Comparison of ENCODE assay signal across 12 cellular contexts in genomic region chr10:127889605-127890195, GRCh38. TPM values are rescaled to one million over a fixed set of nuclear protein-coding genes. Genes with fewer than 3 reads are reported as not detected.
DNase-seq lines count a peak whose midpoint lies in the region; ATAC-seq and TF ChIP-seq lines count a peak whose summit lies in the region.
"Had no signal": no experiment of that assay in that cellular context is flagged by ENCODE, and none has a peak within 500 bp of the region (broad histone marks: within the 10 kb centered on the region; RNA-seq: fewer than 3 reads in every experiment).

No MANE protein-coding gene starts in this region.

- H3K9me3 Mint-ChIP-seq in CD4-positive, alpha-beta T cell = no peaks in the 10 kb centered on the region
- H3K9me3 Mint-ChIP-seq: activated naive CD4-positive, alpha-beta T cell treated with anti-CD3 and anti-CD28 coated beads, Interleukin-2, amount 50 U/mL, for 72 hours had no signal

- peak; percentile 29 for DNase-seq in Daoy (ENCODE audit: low read depth)
- DNase-seq in RWPE2 (ENCODE audit: low spot score) = no peak
- DNase-seq in fibroblast of villous mesenchyme (ENCODE audit: low read depth) = peak; percentile 79
- DNase-seq in psoas muscle = no peak
- no peak for DNase-seq in stimulated activated CD4-positive, alpha-beta T cell treated with anti-CD3 and anti-CD28 coated beads, Interleukin-2, amount 100 ng/mL, for 24 hours
- no peak for DNase-seq in CD4-positive, alpha-beta T cell
- DNase-seq in NCI-H446 (lab: John Stamatoyannopoulos, UW) = no peak
- DNase-seq: KBM-7, retina, SJCRH30 had no signal

- H3K27ac Mint-ChIP-seq in CD4-positive, alpha-beta T cell = no peak overlapping the region
- H3K27ac Mint-ChIP-seq: activated naive CD4-positive, alpha-beta T cell treated with anti-CD3 and anti-CD28 coated beads, Interleukin-2, amount 50 U/mL, for 72 hours had no signal

- no peaks in the 10 kb centered on the region for H3K4me1 Mint-ChIP-seq in CD4-positive, alpha-beta T cell (ENCODE audit: low read depth)

- H3K4me3 ChIP-seq in RWPE2 (ENCODE audit: severe bottlenecking) (no peak overlapping the region), fibroblast of villous mesenchyme (ENCODE audit: low read depth, low read length) (no peak overlapping the region), psoas muscle (no peak overlapping the region)
- H3K4me3 ChIP-seq: SJCRH30 had no signal

- H3K36me3 Mint-ChIP-seq in CD4-positive, alpha-beta T cell (ENCODE audit: low read depth) = no peaks in the 10 kb centered on the region
- H3K36me3 Mint-ChIP-seq: activated naive CD4-positive, alpha-beta T cell treated with anti-CD3 and anti-CD28 coated beads, Interleukin-2, amount 50 U/mL, for 72 hours had no signal

- POLR2A ChIA-PET in CD4-positive, alpha-beta T cell (lab: Charles Lee) = no interaction called here

- no peaks in the 10 kb centered on the region for H3K9me3 ChIP-seq in RWPE2 (ENCODE audit: severe bottlenecking)
- no peaks in the 10 kb centered on the region for H3K9me3 ChIP-seq in psoas muscle
- H3K9me3 ChIP-seq in CD4-positive, alpha-beta T cell (ENCODE audit: control insufficient read depth, low read length) = no peaks in the 10 kb centered on the region
- H3K9me3 ChIP-seq: SJCRH30 had no signal

- H3K27ac ChIP-seq in RWPE2 (ENCODE audit: poor library complexity, severe bottlenecking) = peak overlapping the region; percentile 9
- H3K27ac ChIP-seq in psoas muscle = peak overlapping the region; percentile 9
- H3K27ac ChIP-seq in CD4-positive, alpha-beta T cell (ENCODE audit: low read depth, low read length) = no peak overlapping the region
- H3K27ac ChIP-seq: SJCRH30 had no signal

- 21 to 43% (median 30%) methylated on average over 4 of the region's 4 CpGs for WGBS in psoas muscle, 3 donors

- no peak for TF ChIP-seq CTCF in RWPE2 (IDR thresholded peaks at IDR 0.05; ENCODE audit: poor library complexity, severe bottlenecking)
- TF ChIP-seq CTCF in fibroblast of villous mesenchyme (IDR thresholded peaks at IDR 0.05; ENCODE audit: insufficient read depth, low read depth, low read length) = no peak
- TF ChIP-seq CTCF in psoas muscle (IDR thresholded peaks at IDR 0.05) = no peak
- no peak for TF ChIP-seq CTCF in CD4-positive, alpha-beta T cell (IDR thresholded peaks at IDR 0.05)

- H3K27me3 Mint-ChIP-seq in CD4-positive, alpha-beta T cell = peaks cover 4% of the 10 kb centered on the region

- no peaks in the 10 kb centered on the region for H3K36me3 ChIP-seq in RWPE2 (ENCODE audit: low read depth)
- H3K36me3 ChIP-seq in psoas muscle (ENCODE audit: insufficient read depth in 1 of 2, low read depth in 1 of 2) = no peaks in the 10 kb centered on the region
- H3K36me3 ChIP-seq: SJCRH30 had no signal

- intact Hi-C loops in psoas muscle (cut with DNase I) = no loop called here
- intact Hi-C loops in CD4-positive, alpha-beta T cell (cut with DNase I, micrococcal nuclease) = no loop called here

- CTCF ChIA-PET in CD4-positive, alpha-beta T cell (lab: Charles Lee) = no interaction called here

- no peaks in the 10 kb centered on the region for H3K27me3 ChIP-seq in RWPE2 (ENCODE audit: insufficient read depth, poor library complexity, severe bottlenecking)
- H3K27me3 ChIP-seq in psoas muscle (ENCODE audit: insufficient read depth in 3 of 3, low read length in 2 of 3) = peaks cover 0 to 8% (median 7%) of the 10 kb centered on the region in 3 donors
- H3K27me3 ChIP-seq in CD4-positive, alpha-beta T cell (ENCODE audit: control insufficient read depth, insufficient read depth, low read length) = no peaks in the 10 kb centered on the region
- H3K27me3 ChIP-seq: SJCRH30 had no signal

- H3K4me3 Mint-ChIP-seq in CD4-positive, alpha-beta T cell = no peak overlapping the region

- ATAC-seq in RWPE2 (ENCODE audit: low read depth) (peak; percentile 83), psoas muscle (peak in 3 of 4 donors; percentile 34 to 46 (median 37)), GM18867 (IDR thresholded peaks at IDR 0.05; ENCODE audit: unreplicated experiment) (no peak)
- ATAC-seq in CD4-positive, alpha-beta T cell (ENCODE audit: poor library complexity) = no peak
- ATAC-seq: activated naive CD4-positive, alpha-beta T cell treated with anti-CD3 and anti-CD28 coated beads, Interleukin-2, amount 50 U/mL, for 72 hours had no signal

- H3K4me1 ChIP-seq in RWPE2 (ENCODE audit: insufficient read depth, poor library complexity, severe bottlenecking) (peaks cover 7% of the 10 kb centered on the region), psoas muscle (no peaks in the 10 kb centered on the region)
- H3K4me1 ChIP-seq: SJCRH30 had no signal

RNA-seq across cellular contexts. Expression of gene CLRN3, which starts 3.0 kb away (rescaled TPM):
- not detected in 2 replicates for total RNA-seq in Daoy (2014; rRNA removed; shearing (Covaris generic))
- total RNA-seq in fibroblast of villous mesenchyme (not detected in 2 replicates), psoas muscle (not detected)
- under 1 TPM in 1 of 3 donors, not detected in 2; 0.03 TPM for polyA plus RNA-seq in psoas muscle
- total RNA-seq in CD4-positive, alpha-beta T cell = not detected
- total RNA-seq: activated naive CD4-positive, alpha-beta T cell treated with anti-CD3 and anti-CD28 coated beads, Interleukin-2, amount 50 U/mL, for 72 hours; SJCRH30 had no signal

RNA-seq across cellular contexts. Expression of gene PTPRE, which starts 17.2 kb away (rescaled TPM):
- total RNA-seq in Daoy (2014; rRNA removed; shearing (Covaris generic)) = 2.6 TPM in 2 replicates
- 10.3 and 11.2 TPM in 2 replicates for total RNA-seq in fibroblast of villous mesenchyme
- 1 to 10 TPM; 2.7 to 4.5 (median 3.8) TPM for total RNA-seq in psoas muscle
- 1 to 10 TPM in 1 of 3 donors, under 1 TPM in 2; 0.48 to 1.5 (median 0.93) TPM for polyA plus RNA-seq in psoas muscle
- 10 to 100 TPM; 47.6 to 55.1 TPM for total RNA-seq in CD4-positive, alpha-beta T cell

Comparison
In these comparisons a context has a peak if more than half of its experiments do, and no peak if none do; other contexts are left out.
1. DNase-seq: peak in Daoy (single experiment) and fibroblast of villous mesenchyme (single experiment); none in RWPE2 (single experiment), psoas muscle (0 of 2), stimulated activated CD4-positive, alpha-beta T cell treated with anti-CD3 and anti-CD28 coated beads, Interleukin-2, amount 100 ng/mL, for 24 hours (0 of 2), CD4-positive, alpha-beta T cell (0 of 10) and NCI-H446 (0 of 2).
2. ATAC-seq: peak in RWPE2 (single experiment) and psoas muscle (3 of 4); none in CD4-positive, alpha-beta T cell (single experiment) and GM18867 (single experiment).